Comparison of ENCODE assay signal across 9 cellular contexts in genomic region chr6:127343753-127344659, GRCh38. TPM values are rescaled to one million over a fixed set of nuclear protein-coding genes. Genes with fewer than 3 reads are reported as not detected.
DNase-seq lines count a peak whose midpoint lies in the region; ATAC-seq lines count a peak whose summit lies in the region.
"Had no signal": no experiment of that assay in that cellular context is flagged by ENCODE, and none has a peak within 500 bp of the region (broad histone marks: within the 10 kb centered on the region; RNA-seq: fewer than 3 reads in every experiment).

No MANE protein-coding gene starts in this region.

- H3K27me3 Mint-ChIP-seq in activated CD4-positive, alpha-beta T cell treated with anti-CD3 and anti-CD28 coated beads for 36 hours, result no peaks in the 10 kb centered on the region
- H3K27me3 Mint-ChIP-seq in activated T-helper 17 cell treated with anti-CD3 and anti-CD28 coated beads, Interleukin-2, amount 50 U/mL, for 72 hours, result no peaks in the 10 kb centered on the region
- H3K27me3 Mint-ChIP-seq: activated naive CD8-positive, alpha-beta T cell had no signal

- H3K4me3 Mint-ChIP-seq in activated CD4-positive, alpha-beta T cell treated with anti-CD3 and anti-CD28 coated beads for 36 hours, result no peak overlapping the region
- H3K4me3 Mint-ChIP-seq in activated T-helper 17 cell treated with anti-CD3 and anti-CD28 coated beads, Interleukin-2, amount 50 U/mL, for 72 hours, result no peak overlapping the region
- H3K4me3 Mint-ChIP-seq: activated naive CD8-positive, alpha-beta T cell had no signal

- CTCF ChIA-PET in activated CD4-positive, alpha-beta T cell treated with anti-CD3 and anti-CD28 coated beads for 36 hours (lab: Charles Lee), result interaction anchor here (1.1 to 1.2 kb wide), 2 partner anchors 78 to 172 kb away, joined by 3 to 10 read pairs; no protein-coding TSS in a partner anchor

- no peaks in the 10 kb centered on the region for H3K4me1 ChIP-seq in iPS DF 6.9 (ENCODE audit: control insufficient read depth, insufficient read depth, low read length)

- no peak overlapping the region for H3K27ac Mint-ChIP-seq in activated CD4-positive, alpha-beta T cell treated with anti-CD3 and anti-CD28 coated beads for 36 hours
- H3K27ac Mint-ChIP-seq in activated T-helper 17 cell treated with anti-CD3 and anti-CD28 coated beads, Interleukin-2, amount 50 U/mL, for 72 hours, result no peak overlapping the region
- H3K27ac Mint-ChIP-seq: activated naive CD8-positive, alpha-beta T cell had no signal

- POLR2A ChIA-PET in activated CD4-positive, alpha-beta T cell treated with anti-CD3 and anti-CD28 coated beads for 36 hours (lab: Charles Lee), result no interaction called here

- no peaks in the 10 kb centered on the region for H3K9me3 ChIP-seq in iPS DF 6.9 (ENCODE audit: control insufficient read depth, insufficient read depth, low read length)

- intact Hi-C loops in activated CD4-positive, alpha-beta T cell treated with anti-CD3 and anti-CD28 coated beads for 36 hours (cut with DNase I, micrococcal nuclease), result loop anchor here (1.0 to 5.0 kb wide), 9 partner anchors 76 to 1564 kb away; partner anchors contain the start of genes RNF146 (in 2 of the 2) and MTCL3 (in 1 of the 2)

- peak overlapping the region; percentile 67; the same call in 1 of the 2 replicates for H3K4me3 ChIP-seq in iPS DF 6.9 (ENCODE audit: low read length)

- no peaks in the 10 kb centered on the region for H3K27me3 ChIP-seq in iPS DF 6.9 (ENCODE audit: control insufficient read depth, insufficient read depth, low read length)

- no peak overlapping the region for H3K27ac ChIP-seq in iPS DF 6.9 (ENCODE audit: low read length)

- ATAC-seq in activated CD4-positive, alpha-beta T cell treated with anti-CD3 and anti-CD28 coated beads for 36 hours, result peak; percentile 17
- ATAC-seq in activated T-helper 17 cell treated with anti-CD3 and anti-CD28 coated beads, Interleukin-2, amount 50 U/mL, for 72 hours (replicated peaks), result peak; percentile 8
- ATAC-seq in HG03442 (IDR thresholded peaks at IDR 0.05; ENCODE audit: unreplicated experiment) (no peak), HG02973 (IDR thresholded peaks at IDR 0.05; ENCODE audit: unreplicated experiment) (no peak)

- no CpG with 5 or more reads among the region's 27 CpGs for WGBS in iPS DF 6.9 (ENCODE audit: insufficient coverage, insufficient read length)

- H3K36me3 Mint-ChIP-seq in activated CD4-positive, alpha-beta T cell treated with anti-CD3 and anti-CD28 coated beads for 36 hours (ENCODE audit: low read depth), result peaks cover 13% of the 10 kb centered on the region
- peaks cover 1% of the 10 kb centered on the region for H3K36me3 Mint-ChIP-seq in activated T-helper 17 cell treated with anti-CD3 and anti-CD28 coated beads, Interleukin-2, amount 50 U/mL, for 72 hours (ENCODE audit: low read depth)

- H3K9me3 Mint-ChIP-seq in activated CD4-positive, alpha-beta T cell treated with anti-CD3 and anti-CD28 coated beads for 36 hours (ENCODE audit: low read depth), result peaks cover 5% of the 10 kb centered on the region
- H3K9me3 Mint-ChIP-seq in activated T-helper 17 cell treated with anti-CD3 and anti-CD28 coated beads, Interleukin-2, amount 50 U/mL, for 72 hours, result peaks cover 4% of the 10 kb centered on the region

- H3K4me1 Mint-ChIP-seq in activated CD4-positive, alpha-beta T cell treated with anti-CD3 and anti-CD28 coated beads for 36 hours, result peaks cover 14% of the 10 kb centered on the region
- H3K4me1 Mint-ChIP-seq in activated T-helper 17 cell treated with anti-CD3 and anti-CD28 coated beads, Interleukin-2, amount 50 U/mL, for 72 hours, result peaks cover 11% of the 10 kb centered on the region

- no peaks in the 10 kb centered on the region for H3K36me3 ChIP-seq in iPS DF 6.9 (ENCODE audit: control insufficient read depth, insufficient read depth, low read length)

- peak; percentile 16 for DNase-seq in activated CD4-positive, alpha-beta T cell treated with anti-CD3 and anti-CD28 coated beads for 36 hours
- DNase-seq in activated CD4-positive, alpha-beta T cell treated with anti-CD3 and anti-CD28 coated beads, Interleukin-2, amount 50 U/mL, for 4 hours, result no peak
- DNase-seq in M059J (ENCODE audit: low read depth) (peak; percentile 33), iPS DF 6.9 (ENCODE audit: low read depth, low spot score) (no peak)
- peak; percentile 28 for DNase-seq in stimulated activated CD8-positive, alpha-beta memory T cell treated with anti-CD3 and anti-CD28 coated beads, Interleukin-4, amount 100 ng/mL, for 48 hours

RNA-seq across cellular contexts. Expression of gene ECHDC1, which starts 0.6 kb away (rescaled TPM):
- total RNA-seq in activated CD4-positive, alpha-beta T cell treated with anti-CD3 and anti-CD28 coated beads for 36 hours, result 10 to 100 TPM; 31.1 to 48.2 TPM
- total RNA-seq in M059J (2014; rRNA removed; shearing (Covaris generic)), result 64.1 and 71.8 TPM in 2 replicates
- 10 to 100 TPM; 34.9 to 67.7 TPM for total RNA-seq in activated T-helper 17 cell treated with anti-CD3 and anti-CD28 coated beads, Interleukin-2, amount 50 U/mL, for 72 hours

Comparison
In these comparisons a context has a peak if more than half of its experiments do, and no peak if none do; other contexts are left out.
1. DNase-seq: peak in activated CD4-positive, alpha-beta T cell treated with anti-CD3 and anti-CD28 coated beads for 36 hours (single experiment), M059J (single experiment) and stimulated activated CD8-positive, alpha-beta memory T cell treated with anti-CD3 and anti-CD28 coated beads, Interleukin-4, amount 100 ng/mL, for 48 hours (single experiment); none in activated CD4-positive, alpha-beta T cell treated with anti-CD3 and anti-CD28 coated beads, Interleukin-2, amount 50 U/mL, for 4 hours (0 of 2) and iPS DF 6.9 (single experiment).
2. ATAC-seq: peak in activated CD4-positive, alpha-beta T cell treated with anti-CD3 and anti-CD28 coated beads for 36 hours (single experiment) and activated T-helper 17 cell treated with anti-CD3 and anti-CD28 coated beads, Interleukin-2, amount 50 U/mL, for 72 hours (single experiment); none in HG03442 (single experiment) and HG02973 (single experiment).